Comparison of ENCODE assay signal across 1 cellular context in the genomic region with DNA sequence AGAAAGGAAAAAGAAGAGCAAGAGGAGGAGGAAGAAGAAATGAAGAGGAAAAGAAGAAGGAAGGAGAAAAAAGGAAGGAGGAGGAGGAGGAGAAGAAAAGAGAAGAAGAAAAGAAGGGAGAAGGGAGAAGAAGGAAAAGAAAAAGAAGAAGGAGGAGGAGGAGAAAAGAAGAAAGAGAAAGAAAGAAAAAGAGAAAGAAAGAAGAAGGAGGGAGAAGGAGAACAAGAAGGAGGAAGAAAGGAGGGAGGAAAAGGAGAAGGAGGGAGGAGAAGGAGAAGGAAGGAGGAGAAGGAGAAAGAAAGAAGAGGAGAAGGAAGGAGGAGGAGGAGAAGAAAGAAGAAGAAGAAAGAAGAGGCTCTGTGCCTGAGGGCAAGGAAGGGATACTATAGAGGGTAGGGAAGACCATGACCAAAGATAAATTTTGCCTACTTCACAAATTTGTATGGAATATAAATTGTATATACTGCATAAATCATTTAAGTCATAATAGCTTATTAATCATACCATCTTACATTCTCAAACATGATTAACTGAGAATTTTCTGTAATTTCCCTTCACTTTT.
TF ChIP-seq lines count a peak whose summit lies in the region.

No MANE protein-coding gene starts in this region.

TF ChIP-seq in HepG2, 621 proteins besides CTCF, POLR2A, EP300 and RAD21:
- TF ChIP-seq HIVEP1 (CRISPR knock-in tag; IDR thresholded peaks at IDR 0.05) (no peak), SMC3 (IDR thresholded peaks at IDR 0.05; ENCODE audit: low read length) (no peak), MAFF (IDR thresholded peaks at IDR 0.05; ENCODE audit: low read depth, low read length) (0 out of 2 replicates have a peak, but pooled peaks have one; percentile 5), HOXA5 (CRISPR knock-in tag; IDR thresholded peaks at IDR 0.05) (no peak), ZNF224 (CRISPR knock-in tag; IDR thresholded peaks at IDR 0.05) (no peak), SUZ12 (IDR thresholded peaks at IDR 0.05; ENCODE audit: low read depth, low read length) (no peak), ZNF441 (CRISPR knock-in tag; IDR thresholded peaks at IDR 0.05; ENCODE audit: borderline replicate concordance) (no peak), ZNF501 (CRISPR knock-in tag; IDR thresholded peaks at IDR 0.05) (no peak)
- TF ChIP-seq, protein P1, sequence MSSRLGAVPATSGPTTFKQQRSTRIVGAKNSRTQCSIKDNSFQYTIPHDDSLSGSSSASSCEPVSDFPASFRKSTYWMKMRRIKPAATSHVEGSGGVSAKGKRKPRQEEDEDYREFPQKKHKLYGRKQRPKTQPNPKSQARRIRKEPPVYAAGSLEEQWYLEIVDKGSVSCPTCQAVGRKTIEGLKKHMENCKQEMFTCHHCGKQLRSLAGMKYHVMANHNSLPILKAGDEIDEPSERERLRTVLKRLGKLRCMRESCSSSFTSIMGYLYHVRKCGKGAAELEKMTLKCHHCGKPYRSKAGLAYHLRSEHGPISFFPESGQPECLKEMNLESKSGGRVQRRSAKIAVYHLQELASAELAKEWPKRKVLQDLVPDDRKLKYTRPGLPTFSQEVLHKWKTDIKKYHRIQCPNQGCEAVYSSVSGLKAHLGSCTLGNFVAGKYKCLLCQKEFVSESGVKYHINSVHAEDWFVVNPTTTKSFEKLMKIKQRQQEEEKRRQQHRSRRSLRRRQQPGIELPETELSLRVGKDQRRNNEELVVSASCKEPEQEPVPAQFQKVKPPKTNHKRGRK (CRISPR knock-in tag; IDR thresholded peaks at IDR 0.05) = 0 out of 2 replicates have a peak, but pooled peaks have one; percentile 44
- TF ChIP-seq, protein P2, sequence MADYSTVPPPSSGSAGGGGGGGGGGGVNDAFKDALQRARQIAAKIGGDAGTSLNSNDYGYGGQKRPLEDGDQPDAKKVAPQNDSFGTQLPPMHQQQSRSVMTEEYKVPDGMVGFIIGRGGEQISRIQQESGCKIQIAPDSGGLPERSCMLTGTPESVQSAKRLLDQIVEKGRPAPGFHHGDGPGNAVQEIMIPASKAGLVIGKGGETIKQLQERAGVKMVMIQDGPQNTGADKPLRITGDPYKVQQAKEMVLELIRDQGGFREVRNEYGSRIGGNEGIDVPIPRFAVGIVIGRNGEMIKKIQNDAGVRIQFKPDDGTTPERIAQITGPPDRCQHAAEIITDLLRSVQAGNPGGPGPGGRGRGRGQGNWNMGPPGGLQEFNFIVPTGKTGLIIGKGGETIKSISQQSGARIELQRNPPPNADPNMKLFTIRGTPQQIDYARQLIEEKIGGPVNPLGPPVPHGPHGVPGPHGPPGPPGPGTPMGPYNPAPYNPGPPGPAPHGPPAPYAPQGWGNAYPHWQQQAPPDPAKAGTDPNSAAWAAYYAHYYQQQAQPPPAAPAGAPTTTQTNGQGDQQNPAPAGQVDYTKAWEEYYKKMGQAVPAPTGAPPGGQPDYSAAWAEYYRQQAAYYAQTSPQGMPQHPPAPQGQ (CRISPR knock-in tag; IDR thresholded peaks at IDR 0.05; ENCODE audit: borderline replicate concordance) = no peak
- TF ChIP-seq, protein P3, sequence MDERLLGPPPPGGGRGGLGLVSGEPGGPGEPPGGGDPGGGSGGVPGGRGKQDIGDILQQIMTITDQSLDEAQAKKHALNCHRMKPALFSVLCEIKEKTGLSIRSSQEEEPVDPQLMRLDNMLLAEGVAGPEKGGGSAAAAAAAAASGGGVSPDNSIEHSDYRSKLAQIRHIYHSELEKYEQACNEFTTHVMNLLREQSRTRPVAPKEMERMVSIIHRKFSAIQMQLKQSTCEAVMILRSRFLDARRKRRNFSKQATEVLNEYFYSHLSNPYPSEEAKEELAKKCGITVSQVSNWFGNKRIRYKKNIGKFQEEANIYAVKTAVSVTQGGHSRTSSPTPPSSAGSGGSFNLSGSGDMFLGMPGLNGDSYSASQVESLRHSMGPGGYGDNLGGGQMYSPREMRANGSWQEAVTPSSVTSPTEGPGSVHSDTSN (CRISPR knock-in tag; IDR thresholded peaks at IDR 0.05) = no peak
